In genomic region chr1:175384546-175384945, GRCh38 we compare ENCODE assay signal across 9 cellular contexts.
"Had no signal": no experiment of that assay in that cellular context is flagged by ENCODE, and none has a peak within 500 bp of the region (broad histone marks: within the 10 kb centered on the region; RNA-seq: fewer than 3 reads in every experiment).

No MANE protein-coding gene starts in this region.

- H3K4me3 ChIP-seq: GM23248, HAP-1 had no signal

- H3K4me3 Mint-ChIP-seq: HFFc6, IgD-negative memory B cell had no signal

- H3K4me1 Mint-ChIP-seq: IgD-negative memory B cell had no signal

- H3K36me3 ChIP-seq: HAP-1 had no signal

- H3K9me3 Mint-ChIP-seq: IgD-negative memory B cell had no signal

- H3K27ac Mint-ChIP-seq: HFFc6, IgD-negative memory B cell had no signal

- H3K9me3 ChIP-seq: HAP-1 had no signal

- ATAC-seq: HCT116, HepG2 had no signal

- DNase-seq: GOT3, H7, HFFc6, KBM-7 had no signal

- H3K27me3 Mint-ChIP-seq: IgD-negative memory B cell had no signal
